ENCODE assay signal across 8 cellular contexts in the genomic region with DNA sequence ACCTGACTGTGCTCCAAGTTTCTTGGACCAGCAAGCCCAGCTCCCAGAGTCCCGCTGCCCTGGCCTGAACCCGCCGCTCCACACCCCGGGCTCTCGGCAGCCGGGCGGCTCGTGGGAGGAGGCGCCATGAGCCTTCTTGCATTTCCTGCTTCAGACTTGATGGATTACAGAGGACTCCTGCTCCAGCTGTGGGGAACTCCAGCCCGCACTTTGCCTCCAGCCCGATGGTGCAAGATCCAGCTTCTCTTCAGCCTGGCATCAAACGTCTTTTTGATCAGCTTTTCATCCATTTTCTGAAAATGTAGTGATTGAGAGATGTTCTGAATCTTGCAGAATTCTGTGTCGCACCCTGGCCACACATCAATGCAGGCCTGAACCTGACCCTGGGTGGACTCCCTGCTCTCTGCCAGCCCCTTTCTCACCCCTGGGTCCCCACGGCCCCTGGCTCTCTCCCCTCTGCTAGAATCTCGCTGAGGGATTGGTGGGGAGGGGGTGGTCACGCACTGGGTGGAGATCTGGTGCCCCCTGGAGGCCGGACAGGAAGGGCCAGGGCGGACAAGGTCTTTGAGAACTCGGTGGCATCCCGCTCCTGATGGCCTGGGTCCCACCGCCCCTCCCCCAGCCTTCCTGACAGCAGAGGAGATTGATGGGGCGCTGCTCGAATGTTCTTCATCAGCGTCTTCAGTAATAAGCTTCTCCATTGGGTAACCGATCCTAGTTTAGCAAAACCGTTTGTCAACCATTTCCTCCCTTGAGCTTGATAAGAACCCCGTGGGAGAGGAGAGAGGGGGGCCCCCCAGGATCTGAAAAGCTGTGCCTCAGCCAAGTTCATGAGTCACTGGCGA. TPM values are rescaled to one million over a fixed set of nuclear protein-coding genes. Genes with fewer than 3 reads are reported as not detected.
DNase-seq lines count a peak whose midpoint lies in the region; ATAC-seq and TF ChIP-seq lines count a peak whose summit lies in the region.

No MANE protein-coding gene starts in this region.

- peak overlapping the region; percentile 80 for H3K4me2 ChIP-seq in smooth muscle cell

- H3K4me3 Mint-ChIP-seq in WTC11 = peak overlapping the region; percentile 63

- no peaks in the 10 kb centered on the region for H3K36me3 Mint-ChIP-seq in WTC11

- H3K27ac Mint-ChIP-seq in WTC11 = no peak overlapping the region

- peak; percentile 81 for ATAC-seq in WTC11
- ATAC-seq in GM21528 (IDR thresholded peaks at IDR 0.05; ENCODE audit: low FRiP score, unreplicated experiment) = no peak

- peak; percentile 79 for DNase-seq in NCI-H1436 (lab: John Stamatoyannopoulos, UW)
- DNase-seq in NCI-H1436 treated with DMSO at 0.1 percent for 48 hours (lab: John Stamatoyannopoulos, UW) = no peak
- DNase-seq in NCI-H2171 treated with DMSO at 0.1 percent for 48 hours (lab: John Stamatoyannopoulos, UW) = peak; percentile 82
- DNase-seq in WTC11 (ENCODE audit: low spot score) = peak; percentile 95
- DNase-seq in cardiac fibroblast (ENCODE audit: low read depth in 2 of 2) = peak; percentile 92 to 96
- peak; percentile 78 for DNase-seq in inferior parietal cortex (ENCODE audit: extremely low spot score)
- peak; percentile 78 for DNase-seq in smooth muscle cell (lab: John Stamatoyannopoulos, UW; ENCODE audit: unreplicated experiment)

- no peaks in the 10 kb centered on the region for H3K27me3 ChIP-seq in smooth muscle cell (ENCODE audit: low read depth)

- H3K4me3 ChIP-seq in cardiac fibroblast (replicated peaks in 1 of 2; ENCODE audit: low read depth in 2 of 2, low read length in 2 of 2) = peak overlapping the region; percentile 37 to 42
- H3K4me3 ChIP-seq in smooth muscle cell = peak overlapping the region; percentile 39

- no peaks in the 10 kb centered on the region for H3K79me2 ChIP-seq in smooth muscle cell (ENCODE audit: low read depth)

- H3K9ac ChIP-seq in smooth muscle cell (ENCODE audit: low read depth) = no peak overlapping the region

- no peaks in the 10 kb centered on the region for H3K9me3 ChIP-seq in smooth muscle cell (replicated peaks; ENCODE audit: low read depth)

- peak overlapping the region; percentile 60 for H2AFZ ChIP-seq in smooth muscle cell (ENCODE audit: low read depth)

- CTCF ChIA-PET in WTC11 (lab: Charles Lee) = interaction anchor here (0.5 to 4.1 kb wide), 66 partner anchors 8 to 747 kb away, joined by 3 to 54 read pairs (median 6); partner anchors contain the start of genes CENPM, CYP2D6, NAGA and NDUFA6

- WGBS in smooth muscle cell (ENCODE audit: low lambda C conversion rate) = 4% methylated on average over 23 of the region's 28 CpGs

- H3K4me1 ChIP-seq in smooth muscle cell (ENCODE audit: low read depth) = peaks cover 8% of the 10 kb centered on the region

- no peaks in the 10 kb centered on the region for H4K20me1 ChIP-seq in smooth muscle cell (ENCODE audit: low read depth)

- H3F3A ChIP-seq in smooth muscle cell (ENCODE audit: low read depth) = no peaks in the 10 kb centered on the region

- H3K27ac ChIP-seq in smooth muscle cell (ENCODE audit: low read depth) = no peak overlapping the region

- H3K36me3 ChIP-seq in smooth muscle cell (ENCODE audit: low read depth) = no peaks in the 10 kb centered on the region

- POLR2A ChIA-PET in WTC11 (lab: Charles Lee) = interaction anchor here (0.5 to 0.6 kb wide), 2 partner anchors 277 to 996 kb away, joined by 3 to 4 read pairs; no protein-coding TSS in a partner anchor

- TF ChIP-seq CTCF in WTC11 (IDR thresholded peaks at IDR 0.05) (peak; percentile 74), cardiac fibroblast (IDR thresholded peaks at IDR 0.05; ENCODE audit: low read depth, low read length) (peak; percentile 74), smooth muscle cell (IDR thresholded peaks at IDR 0.05; ENCODE audit: borderline replicate concordance, insufficient read depth, poor library complexity, severe bottlenecking) (peak; percentile 60)

- peaks cover 20% of the 10 kb centered on the region for H3K27me3 Mint-ChIP-seq in WTC11 (ENCODE audit: low read depth)

- no peaks in the 10 kb centered on the region for H3K9me3 Mint-ChIP-seq in WTC11

- H3K4me1 Mint-ChIP-seq in WTC11 = peaks cover 41% of the 10 kb centered on the region

TF ChIP-seq in WTC11, 78 proteins besides CTCF, POLR2A, EP300 and RAD21 (continues in another document):
- TF ChIP-seq, protein P1, sequence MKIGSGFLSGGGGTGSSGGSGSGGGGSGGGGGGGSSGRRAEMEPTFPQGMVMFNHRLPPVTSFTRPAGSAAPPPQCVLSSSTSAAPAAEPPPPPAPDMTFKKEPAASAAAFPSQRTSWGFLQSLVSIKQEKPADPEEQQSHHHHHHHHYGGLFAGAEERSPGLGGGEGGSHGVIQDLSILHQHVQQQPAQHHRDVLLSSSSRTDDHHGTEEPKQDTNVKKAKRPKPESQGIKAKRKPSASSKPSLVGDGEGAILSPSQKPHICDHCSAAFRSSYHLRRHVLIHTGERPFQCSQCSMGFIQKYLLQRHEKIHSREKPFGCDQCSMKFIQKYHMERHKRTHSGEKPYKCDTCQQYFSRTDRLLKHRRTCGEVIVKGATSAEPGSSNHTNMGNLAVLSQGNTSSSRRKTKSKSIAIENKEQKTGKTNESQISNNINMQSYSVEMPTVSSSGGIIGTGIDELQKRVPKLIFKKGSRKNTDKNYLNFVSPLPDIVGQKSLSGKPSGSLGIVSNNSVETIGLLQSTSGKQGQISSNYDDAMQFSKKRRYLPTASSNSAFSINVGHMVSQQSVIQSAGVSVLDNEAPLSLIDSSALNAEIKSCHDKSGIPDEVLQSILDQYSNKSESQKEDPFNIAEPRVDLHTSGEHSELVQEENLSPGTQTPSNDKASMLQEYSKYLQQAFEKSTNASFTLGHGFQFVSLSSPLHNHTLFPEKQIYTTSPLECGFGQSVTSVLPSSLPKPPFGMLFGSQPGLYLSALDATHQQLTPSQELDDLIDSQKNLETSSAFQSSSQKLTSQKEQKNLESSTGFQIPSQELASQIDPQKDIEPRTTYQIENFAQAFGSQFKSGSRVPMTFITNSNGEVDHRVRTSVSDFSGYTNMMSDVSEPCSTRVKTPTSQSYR (CRISPR knock-in tag; IDR thresholded peaks at IDR 0.05) = peak; percentile 87
- TF ChIP-seq HMGXB4 (CRISPR knock-in tag; IDR thresholded peaks at IDR 0.05) (peak; percentile 75), MAX (CRISPR knock-in tag; IDR thresholded peaks at IDR 0.05) (peak; percentile 69; the same call in 1 of the 2 replicates), TP53 (CRISPR knock-in tag; IDR thresholded peaks at IDR 0.05) (no peak), ZNF423 (CRISPR knock-in tag; IDR thresholded peaks at IDR 0.05) (peak; percentile 27; the same call in 1 of the 2 replicates), E2F4 (CRISPR knock-in tag; IDR thresholded peaks at IDR 0.05; ENCODE audit: borderline replicate concordance, low read depth) (no peak)
- TF ChIP-seq, protein P2, sequence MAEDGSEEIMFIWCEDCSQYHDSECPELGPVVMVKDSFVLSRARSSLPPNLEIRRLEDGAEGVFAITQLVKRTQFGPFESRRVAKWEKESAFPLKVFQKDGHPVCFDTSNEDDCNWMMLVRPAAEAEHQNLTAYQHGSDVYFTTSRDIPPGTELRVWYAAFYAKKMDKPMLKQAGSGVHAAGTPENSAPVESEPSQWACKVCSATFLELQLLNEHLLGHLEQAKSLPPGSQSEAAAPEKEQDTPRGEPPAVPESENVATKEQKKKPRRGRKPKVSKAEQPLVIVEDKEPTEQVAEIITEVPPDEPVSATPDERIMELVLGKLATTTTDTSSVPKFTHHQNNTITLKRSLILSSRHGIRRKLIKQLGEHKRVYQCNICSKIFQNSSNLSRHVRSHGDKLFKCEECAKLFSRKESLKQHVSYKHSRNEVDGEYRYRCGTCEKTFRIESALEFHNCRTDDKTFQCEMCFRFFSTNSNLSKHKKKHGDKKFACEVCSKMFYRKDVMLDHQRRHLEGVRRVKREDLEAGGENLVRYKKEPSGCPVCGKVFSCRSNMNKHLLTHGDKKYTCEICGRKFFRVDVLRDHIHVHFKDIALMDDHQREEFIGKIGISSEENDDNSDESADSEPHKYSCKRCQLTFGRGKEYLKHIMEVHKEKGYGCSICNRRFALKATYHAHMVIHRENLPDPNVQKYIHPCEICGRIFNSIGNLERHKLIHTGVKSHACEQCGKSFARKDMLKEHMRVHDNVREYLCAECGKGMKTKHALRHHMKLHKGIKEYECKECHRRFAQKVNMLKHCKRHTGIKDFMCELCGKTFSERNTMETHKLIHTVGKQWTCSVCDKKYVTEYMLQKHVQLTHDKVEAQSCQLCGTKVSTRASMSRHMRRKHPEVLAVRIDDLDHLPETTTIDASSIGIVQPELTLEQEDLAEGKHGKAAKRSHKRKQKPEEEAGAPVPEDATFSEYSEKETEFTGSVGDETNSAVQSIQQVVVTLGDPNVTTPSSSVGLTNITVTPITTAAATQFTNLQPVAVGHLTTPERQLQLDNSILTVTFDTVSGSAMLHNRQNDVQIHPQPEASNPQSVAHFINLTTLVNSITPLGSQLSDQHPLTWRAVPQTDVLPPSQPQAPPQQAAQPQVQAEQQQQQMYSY (CRISPR knock-in tag; IDR thresholded peaks at IDR 0.05) = peak; percentile 99

RNA-seq across cellular contexts. Expression of gene NFAM1, which starts 12.1 kb away (rescaled TPM):
- total RNA-seq in WTC11 (2021) (0.92 to 1.6 TPM (median 1.2 TPM) in 3 replicates), smooth muscle cell (not detected in 2 replicates)
- not detected in 2 replicates for polyA plus RNA-seq in smooth muscle cell
